In genomic region chr3:85737846-85738245, GRCh38 we compare ENCODE assay signal across 33 cellular contexts.
A peak's percentile ranks its signal among the peaks of the same experiment; 100 is the strongest.
DNase-seq lines count a peak whose midpoint lies in the region; ATAC-seq, FAIRE-seq and TF ChIP-seq lines count a peak whose summit lies in the region.
"Had no signal": no experiment of that assay in that cellular context is flagged by ENCODE, and none has a peak within 500 bp of the region (broad histone marks: within the 10 kb centered on the region; RNA-seq: fewer than 3 reads in every experiment).

No MANE protein-coding gene starts in this region.

- H4K20me1 ChIP-seq in SK-N-SH (ENCODE audit: insufficient read depth): no peaks in the 10 kb centered on the region
- no peaks in the 10 kb centered on the region for H4K20me1 ChIP-seq in astrocyte (ENCODE audit: insufficient read depth, low read length)

- no peak for TF ChIP-seq CTCF in SK-N-SH (IDR thresholded peaks at IDR 0.05)
- no peak for TF ChIP-seq CTCF in astrocyte (IDR thresholded peaks at IDR 0.05; ENCODE audit: insufficient read depth, low read depth, low read length)
- no peak for TF ChIP-seq CTCF in foreskin keratinocyte (conservative IDR thresholded peaks at IDR 0.05)
- TF ChIP-seq CTCF in endothelial cell (IDR thresholded peaks at IDR 0.05; ENCODE audit: unreplicated experiment): no peak
- TF ChIP-seq CTCF in WERI-Rb-1 (IDR thresholded peaks at IDR 0.05; ENCODE audit: low read depth, low read length): no peak
- no peak for TF ChIP-seq CTCF in GM20000 (IDR thresholded peaks at IDR 0.05; ENCODE audit: extremely low read depth, missing control alignments)

- H2AFZ ChIP-seq in SK-N-SH (ENCODE audit: low read depth): no peak overlapping the region
- H2AFZ ChIP-seq in astrocyte (ENCODE audit: low read depth, low read length): no peak overlapping the region
- H2AFZ ChIP-seq: PC-9 had no signal

- no peak for DNase-seq in SK-N-SH
- peak; percentile 68 for DNase-seq in astrocyte (ENCODE audit: low read depth)
- DNase-seq in foreskin keratinocyte: peak; percentile 44 to 79
- peak; percentile 6 for DNase-seq in renal cortical epithelial cell (ENCODE audit: low read depth)
- DNase-seq in endothelial cell (ENCODE audit: low spot score): no peak
- no peak for DNase-seq in WERI-Rb-1
- DNase-seq in GM20000 (ENCODE audit: low spot score): no peak
- DNase-seq: ACHN; BE2C; CD8-positive, alpha-beta memory T cell; DMS 273 treated with DMSO at 0.1 percent for 48 hours; DMS79; EL; GF-D8; KBM-7; MV-4-11; NCI-H1105; NCI-H146; NCI-H1930; NCI-H2107; NCI-H446 treated with DMSO at 0.1 percent for 48 hours; NCI-H526; NCI-H82; NK-92 treated with Interleukin-12 subunit alpha and Interleukin-12 subunit beta, amount 100 ng/mL, for 24 hours; PC-9 had no signal

- H3K9me2 ChIP-seq in SK-N-SH: no peaks in the 10 kb centered on the region

- H3K27ac ChIP-seq in SK-N-SH (ENCODE audit: low read depth in 2 of 2, low read length in 1 of 2): no peak overlapping the region
- no peak overlapping the region for H3K27ac ChIP-seq in astrocyte (ENCODE audit: low read depth, low read length)
- H3K27ac ChIP-seq in foreskin keratinocyte: no peak overlapping the region
- no peak overlapping the region for H3K27ac ChIP-seq in WERI-Rb-1
- H3K27ac ChIP-seq: 22Rv1, PC-9, RWPE1 had no signal

- ATAC-seq in SK-N-SH treated with all-trans-retinoic acid at 6 μM for 48 hours: no peak
- no peak for ATAC-seq in foreskin keratinocyte
- ATAC-seq: HCT116 had no signal

- H3K27me3 ChIP-seq in SK-N-SH (ENCODE audit: insufficient read depth): no peaks in the 10 kb centered on the region
- H3K27me3 ChIP-seq in astrocyte (ENCODE audit: insufficient read depth, low read length): no peaks in the 10 kb centered on the region
- H3K27me3 ChIP-seq in foreskin keratinocyte: no peaks in the 10 kb centered on the region
- no peaks in the 10 kb centered on the region for H3K27me3 ChIP-seq in WERI-Rb-1 (ENCODE audit: insufficient read depth, low read depth, severe bottlenecking)
- H3K27me3 ChIP-seq: BE2C had no signal

- no peak overlapping the region for H3K4me3 Mint-ChIP-seq in astrocyte (ENCODE audit: unreplicated experiment)
- no peak overlapping the region for H3K4me3 Mint-ChIP-seq in endothelial cell (ENCODE audit: unreplicated experiment)
- H3K4me3 Mint-ChIP-seq: CD14-positive monocyte; CD8-positive, alpha-beta memory T cell had no signal

- no peaks in the 10 kb centered on the region for H3K4me1 ChIP-seq in SK-N-SH (ENCODE audit: control insufficient read depth in 1 of 2, insufficient read depth in 2 of 2, low read depth in 1 of 2, low read length in 1 of 2)
- no peaks in the 10 kb centered on the region for H3K4me1 ChIP-seq in astrocyte (ENCODE audit: insufficient read depth, low read length)
- H3K4me1 ChIP-seq in foreskin keratinocyte: no peaks in the 10 kb centered on the region
- H3K4me1 ChIP-seq: BE2C had no signal

- WGBS in SK-N-SH (ENCODE audit: low lambda C conversion rate): 16% methylated on average over 3 of the region's 3 CpGs

- TF ChIP-seq RAD21 in SK-N-SH (IDR thresholded peaks at IDR 0.05; ENCODE audit: low read length): no peak

- H3K4me1 Mint-ChIP-seq in astrocyte (ENCODE audit: low read depth, unreplicated experiment) (no peaks in the 10 kb centered on the region), endothelial cell (ENCODE audit: unreplicated experiment) (no peaks in the 10 kb centered on the region)
- H3K4me1 Mint-ChIP-seq: CD14-positive monocyte; CD8-positive, alpha-beta memory T cell had no signal

- no peak for FAIRE-seq in astrocyte (lab: Jason Lieb, UNC)
- FAIRE-seq: GM12891, H1, HTR-8/SVneo had no signal

- H3K27ac Mint-ChIP-seq in astrocyte (ENCODE audit: unreplicated experiment) (no peak overlapping the region), endothelial cell (ENCODE audit: unreplicated experiment) (no peak overlapping the region)
- H3K27ac Mint-ChIP-seq: CD14-positive monocyte; CD8-positive, alpha-beta memory T cell had no signal

- POLR2A ChIA-PET in SK-N-SH (lab: Yijun Ruan, JAX): no interaction called here

- H3K4me2 ChIP-seq in SK-N-SH: no peak overlapping the region
- no peak overlapping the region for H3K4me2 ChIP-seq in astrocyte (ENCODE audit: low read length)
- H3K4me2 ChIP-seq: PC-9 had no signal

- TF ChIP-seq EP300 in SK-N-SH (IDR thresholded peaks at IDR 0.05; ENCODE audit: borderline replicate concordance in 1 of 2, low read depth in 1 of 2, low read length in 1 of 2): no peak

- H3K9ac ChIP-seq in SK-N-SH (no peak overlapping the region), astrocyte (ENCODE audit: low read length) (no peak overlapping the region)

- H3K36me3 ChIP-seq in SK-N-SH (replicated peaks in 1 of 2; ENCODE audit: control insufficient read depth in 1 of 2, insufficient read depth in 2 of 2, low read length in 1 of 2): no peaks in the 10 kb centered on the region
- no peaks in the 10 kb centered on the region for H3K36me3 ChIP-seq in astrocyte (ENCODE audit: insufficient read depth, low read length)
- H3K36me3 ChIP-seq in WERI-Rb-1: no peaks in the 10 kb centered on the region
- H3K36me3 ChIP-seq: BE2C had no signal

- H3K79me2 ChIP-seq in SK-N-SH (ENCODE audit: insufficient read depth): no peaks in the 10 kb centered on the region
- H3K79me2 ChIP-seq in astrocyte (ENCODE audit: insufficient read depth, low read length): no peaks in the 10 kb centered on the region

- CTCF ChIA-PET in SK-N-SH (lab: Yijun Ruan, JAX): no interaction called here

- H3K4me3 ChIP-seq in SK-N-SH (ENCODE audit: low read depth in 2 of 2, low read length in 1 of 2) (no peak overlapping the region), astrocyte (ENCODE audit: insufficient read depth, low read depth, low read length) (no peak overlapping the region), WERI-Rb-1 (ENCODE audit: low read depth, low read length) (no peak overlapping the region)
- H3K4me3 ChIP-seq: PC-9 had no signal

- H3K9me3 Mint-ChIP-seq in astrocyte (ENCODE audit: unreplicated experiment) (no peaks in the 10 kb centered on the region), endothelial cell (ENCODE audit: unreplicated experiment) (no peaks in the 10 kb centered on the region)

- no peaks in the 10 kb centered on the region for H3K9me3 ChIP-seq in SK-N-SH
- H3K9me3 ChIP-seq in astrocyte (ENCODE audit: insufficient read depth, low read depth, low read length): no peaks in the 10 kb centered on the region
- no peaks in the 10 kb centered on the region for H3K9me3 ChIP-seq in WERI-Rb-1 (ENCODE audit: severe bottlenecking)
- H3K9me3 ChIP-seq: BE2C had no signal

- H3K27me3 Mint-ChIP-seq in astrocyte (ENCODE audit: low read depth, unreplicated experiment) (no peaks in the 10 kb centered on the region), endothelial cell (ENCODE audit: unreplicated experiment) (no peaks in the 10 kb centered on the region)
- H3K27me3 Mint-ChIP-seq: CD8-positive, alpha-beta memory T cell had no signal

- no peaks in the 10 kb centered on the region for H3F3A ChIP-seq in SK-N-SH (replicated peaks; ENCODE audit: insufficient read depth)

- H3K36me3 Mint-ChIP-seq in astrocyte (ENCODE audit: low read depth, unreplicated experiment): no peaks in the 10 kb centered on the region
- H3K36me3 Mint-ChIP-seq in endothelial cell (ENCODE audit: low read depth, unreplicated experiment): no peaks in the 10 kb centered on the region
- H3K36me3 Mint-ChIP-seq: CD14-positive monocyte; CD8-positive, alpha-beta memory T cell had no signal

TF ChIP-seq in SK-N-SH treated with all-trans-retinoic acid at 6 μM for 48 hours, 23 proteins besides CTCF, POLR2A, EP300 and RAD21:
- TF ChIP-seq ISL1 (CRISPR knock-in tag; IDR thresholded peaks at IDR 0.05): peak; percentile 61
- TF ChIP-seq RARB (CRISPR knock-in tag; IDR thresholded peaks at IDR 0.05): no peak
- TF ChIP-seq CREB5 (CRISPR knock-in tag; IDR thresholded peaks at IDR 0.05; ENCODE audit: low read depth): no peak
- no peak for TF ChIP-seq CSDC2 (CRISPR knock-in tag; IDR thresholded peaks at IDR 0.05)
- TF ChIP-seq ZFP3 (CRISPR knock-in tag; IDR thresholded peaks at IDR 0.05): 0 out of 2 replicates have a peak, but pooled peaks have one; percentile 39
- no peak for TF ChIP-seq ZC3H10 (CRISPR knock-in tag; IDR thresholded peaks at IDR 0.05)

TF ChIP-seq in SK-N-SH, 30 proteins besides CTCF, POLR2A, EP300 and RAD21:
- TF ChIP-seq USF2 (IDR thresholded peaks at IDR 0.05; ENCODE audit: borderline replicate concordance, low read depth, low read length) (no peak), USF1 (IDR thresholded peaks at IDR 0.05; ENCODE audit: borderline replicate concordance, low read depth) (no peak), SMC3 (IDR thresholded peaks at IDR 0.05; ENCODE audit: low read depth, low read length) (no peak), POLR2AphosphoS5 (IDR thresholded peaks at IDR 0.05; ENCODE audit: low read depth, low read length) (no peak), RXRA (IDR thresholded peaks at IDR 0.05; ENCODE audit: borderline replicate concordance, low read depth) (no peak)
TF ChIP-seq in SK-N-SH: peak in this region for 0.

Comparison
In these comparisons a context has a peak if more than half of its experiments do, and no peak if none do; other contexts are left out.
1. DNase-seq: peak in astrocyte (single experiment), foreskin keratinocyte (2 of 2) and renal cortical epithelial cell (single experiment); none in SK-N-SH (single experiment), endothelial cell (single experiment), WERI-Rb-1 (single experiment) and GM20000 (single experiment).